ENCODE assay signal across 14 cellular contexts in genomic region chr20:38617011-38617829, GRCh38. TPM values are rescaled to one million over a fixed set of nuclear protein-coding genes. Genes with fewer than 3 reads are reported as not detected.
DNase-seq lines count a peak whose midpoint lies in the region; ATAC-seq and TF ChIP-seq lines count a peak whose summit lies in the region.
"Had no signal": no experiment of that assay in that cellular context is flagged by ENCODE, and none has a peak within 500 bp of the region (broad histone marks: within the 10 kb centered on the region; RNA-seq: fewer than 3 reads in every experiment).

No MANE protein-coding gene starts in this region.

- no peak overlapping the region for H3K4me3 ChIP-seq in coronary artery

- DNase-seq in HCEC 1CT = peak; percentile 57
- DNase-seq in RWPE1 (ENCODE audit: low spot score) = peak; percentile 98
- peak; percentile 61 to 81 for DNase-seq in foreskin keratinocyte
- no peak for DNase-seq in coronary artery (ENCODE audit: low spot score)
- no peak for DNase-seq in GM10266 (ENCODE audit: extremely low spot score)
- DNase-seq in CD1c-positive myeloid dendritic cell (ENCODE audit: extremely low spot score) = no peak
- DNase-seq: activated CD8-positive, alpha-beta memory T cell treated with anti-CD3 and anti-CD28 coated beads for 24 hours; activated naive CD4-positive, alpha-beta T cell treated with Interleukin-2 at 50 U/mL for 16 hours; NCI-H2171; substantia nigra; T1000 had no signal

- no peaks in the 10 kb centered on the region for H3K4me1 ChIP-seq in foreskin keratinocyte

- TF ChIP-seq CTCF in RWPE1 (conservative IDR thresholded peaks at IDR 0.05; ENCODE audit: low read depth) (no peak), foreskin keratinocyte (conservative IDR thresholded peaks at IDR 0.05) (no peak), coronary artery (IDR thresholded peaks at IDR 0.05) (no peak), GM10266 (IDR thresholded peaks at IDR 0.05; ENCODE audit: control insufficient read depth, insufficient read depth, low read depth, missing control alignments) (no peak)

- H3K27me3 ChIP-seq in foreskin keratinocyte = peaks cover 24% of the 10 kb centered on the region

- peak; percentile 93 for ATAC-seq in foreskin keratinocyte
- no peak for ATAC-seq in HG03175 (IDR thresholded peaks at IDR 0.05; ENCODE audit: unreplicated experiment)
- ATAC-seq: sciatic nerve had no signal

- H3K27ac ChIP-seq in RWPE1 = no peak overlapping the region
- H3K27ac ChIP-seq in foreskin keratinocyte = no peak overlapping the region
- no peak overlapping the region for H3K27ac ChIP-seq in coronary artery

- POLR2A ChIA-PET in RWPE1 (lab: Yijun Ruan, JAX; ENCODE audit: low non-redundant PET) = interaction anchor here (0.9 kb wide), 1 partner anchor 13 kb away, joined by 5 read pairs; no protein-coding TSS in a partner anchor

- CTCF ChIA-PET in RWPE1 (lab: Yijun Ruan, JAX) = interaction anchor here (0.6 to 1.2 kb wide), 5 partner anchors 16 to 57 kb away, joined by 3 to 6 read pairs (median 3); no protein-coding TSS in a partner anchor

RNA-seq across cellular contexts. Expression of gene ARHGAP40, which starts 15.6 kb away (rescaled TPM):
- 0.07 TPM in 2 replicates for total RNA-seq in foreskin keratinocyte
- polyA plus RNA-seq in foreskin keratinocyte = 0.06 and 0.10 TPM in 2 replicates
- total RNA-seq: sciatic nerve had no signal

RNA-seq across cellular contexts. Expression of gene ADIG, which starts 36.2 kb away (rescaled TPM):
- not detected in 2 replicates for total RNA-seq in foreskin keratinocyte
- polyA plus RNA-seq in foreskin keratinocyte = not detected in 2 replicates
- total RNA-seq: sciatic nerve had no signal
- polyA plus RNA-seq: neural cell had no signal

Comparison
In these comparisons a context has a peak if more than half of its experiments do, and no peak if none do; other contexts are left out.
1. DNase-seq: peak in HCEC 1CT (single experiment), RWPE1 (single experiment) and foreskin keratinocyte (2 of 2); none in coronary artery (single experiment), GM10266 (single experiment) and CD1c-positive myeloid dendritic cell (single experiment).